ENCODE assay signal across 29 cellular contexts in genomic region chr9:1157836-1158235, GRCh38.
"Had no signal": no experiment of that assay in that cellular context is flagged by ENCODE, and none has a peak within 500 bp of the region (broad histone marks: within the 10 kb centered on the region; RNA-seq: fewer than 3 reads in every experiment).

No MANE protein-coding gene starts in this region.

- ATAC-seq: stimulated activated effector memory CD8-positive, alpha-beta T cell treated with anti-CD3 and anti-CD28 coated beads, Interleukin-12 subunit alpha, Interleukin-12 subunit beta, amount 100 ng/mL, for 72 hours; stimulated activated memory B cell treated with anti-CD40 and anti-IgM and Interleukin-4, amounts not matched to agents 10 μg/mL and 1 μg/mL and 100 μg/mL, for 72 hours; stimulated activated naive B cell treated with anti-CD40 and anti-IgM and Interleukin-4, amounts not matched to agents 10 μg/mL and 1 μg/mL and 100 μg/mL, for 72 hours; stimulated activated naive CD8-positive, alpha-beta T cell treated with anti-CD3 and anti-CD28 coated beads, Interleukin-15, amount 100 ng/mL, for 72 hours; stimulated activated naive CD8-positive, alpha-beta T cell treated with anti-CD3 and anti-CD28 coated beads, Interleukin-15, Interleukin-2, amounts not matched to agents 100 U/mL and 50 U/mL, for 24 hours; upper lobe of right lung had no signal

- DNase-seq: stimulated activated CD4-positive, alpha-beta T cell treated with anti-CD3 and anti-CD28 coated beads, Interleukin-2, amount 100 ng/mL, for 48 hours; stimulated activated CD4-positive, alpha-beta T cell treated with anti-CD3 and anti-CD28 coated beads, Interleukin-4, amount 100 ng/mL, for 1 hour; stimulated activated CD4-positive, alpha-beta T cell treated with anti-CD3 and anti-CD28 coated beads, Interleukin-4, amount 100 ng/mL, for 24 hours; stimulated activated CD4-positive, alpha-beta T cell treated with anti-CD3 and anti-CD28 coated beads, Interleukin-4, amount 100 ng/mL, for 4 hours; stimulated activated CD8-positive, alpha-beta memory T cell treated with anti-CD3 and anti-CD28 coated beads, Interleukin-4, amount 100 ng/mL, for 48 hours; stimulated activated naive B cell treated with anti-CD40 and anti-IgM and Interleukin-4, amounts not matched to agents 10 μg/mL and 1 μg/mL and 100 μg/mL, for 72 hours; stimulated activated naive CD4-positive, alpha-beta T cell; stimulated activated naive CD4-positive, alpha-beta T cell treated with Interleukin-2 at 50 U/mL for 16 hours; stimulated activated naive CD8-positive, alpha-beta T cell treated with anti-CD3 and anti-CD28 coated beads, Interleukin-15, amount 100 ng/mL, for 72 hours; stimulated activated naive CD8-positive, alpha-beta T cell treated with anti-CD3 and anti-CD28 coated beads, Interleukin-15, Interleukin-2, amounts not matched to agents 100 U/mL and 50 U/mL, for 24 hours; stomach; substantia nigra; testis; thyroid gland; tibial artery; transverse colon; trophoblast cell; upper lobe of left lung; upper lobe of right lung; uterus had no signal

- H3K9me3 Mint-ChIP-seq: stimulated activated effector memory CD8-positive, alpha-beta T cell treated with anti-CD3 and anti-CD28 coated beads, Interleukin-12 subunit alpha, Interleukin-12 subunit beta, amount 100 ng/mL, for 72 hours; stimulated activated naive CD8-positive, alpha-beta T cell treated with anti-CD3 and anti-CD28 coated beads, Interleukin-15, amount 100 ng/mL, for 72 hours; stimulated activated naive CD8-positive, alpha-beta T cell treated with anti-CD3 and anti-CD28 coated beads, Interleukin-15, Interleukin-2, amounts not matched to agents 100 ng/mL and 50 ng/mL, for 24 hours had no signal

- H3K27ac ChIP-seq: stomach, suprapubic skin, testis, thoracic aorta, thyroid gland, tibial artery, tibial nerve, transverse colon, upper lobe of left lung, upper lobe of right lung, uterus, vagina had no signal

- H3K36me3 ChIP-seq: stomach, suprapubic skin, thoracic aorta, thyroid gland, tibial artery, tibial nerve, transverse colon, upper lobe of left lung, upper lobe of right lung, uterus, vagina had no signal

- H3K27me3 ChIP-seq: stomach, suprapubic skin, testis, thyroid gland, tibial artery, tibial nerve, transverse colon, upper lobe of left lung, upper lobe of right lung, uterus, vagina had no signal

- H3K4me1 ChIP-seq: stomach, suprapubic skin, testis, thyroid gland, tibial artery, tibial nerve, transverse colon, upper lobe of left lung, upper lobe of right lung, uterus, vagina had no signal

- H3K4me3 ChIP-seq: stomach, suprapubic skin, testis, thoracic aorta, thyroid gland, tibial artery, tibial nerve, transverse colon, upper lobe of left lung, upper lobe of right lung, uterus, vagina had no signal

- H3K4me1 Mint-ChIP-seq: stimulated activated effector memory CD8-positive, alpha-beta T cell treated with anti-CD3 and anti-CD28 coated beads, Interleukin-12 subunit alpha, Interleukin-12 subunit beta, amount 100 ng/mL, for 72 hours; stimulated activated memory B cell treated with anti-CD40 and anti-IgM and Interleukin-4, amounts not matched to agents 10 μg/mL and 1 μg/mL and 100 μg/mL, for 72 hours; stimulated activated naive B cell treated with anti-CD40 and anti-IgM and Interleukin-4, amounts not matched to agents 10 μg/mL and 1 μg/mL and 100 μg/mL, for 72 hours; stimulated activated naive CD8-positive, alpha-beta T cell treated with anti-CD3 and anti-CD28 coated beads, Interleukin-15, amount 100 ng/mL, for 72 hours had no signal

- H3K9me3 ChIP-seq: stomach, suprapubic skin, testis, thoracic aorta, thyroid gland, tibial artery, tibial nerve, transverse colon, upper lobe of left lung, upper lobe of right lung, uterus, vagina had no signal

- H3K36me3 Mint-ChIP-seq: stimulated activated effector memory CD8-positive, alpha-beta T cell treated with anti-CD3 and anti-CD28 coated beads, Interleukin-12 subunit alpha, Interleukin-12 subunit beta, amount 100 ng/mL, for 72 hours; stimulated activated memory B cell treated with anti-CD40 and anti-IgM and Interleukin-4, amounts not matched to agents 10 μg/mL and 1 μg/mL and 100 μg/mL, for 72 hours; stimulated activated naive B cell treated with anti-CD40 and anti-IgM and Interleukin-4, amounts not matched to agents 10 μg/mL and 1 μg/mL and 100 μg/mL, for 72 hours; type B pancreatic cell had no signal

- FAIRE-seq: urothelium cell line had no signal

- H3K27me3 Mint-ChIP-seq: stimulated activated memory B cell treated with anti-CD40 and anti-IgM and Interleukin-4, amounts not matched to agents 10 μg/mL and 1 μg/mL and 100 μg/mL, for 72 hours; stimulated activated naive B cell treated with anti-CD40 and anti-IgM and Interleukin-4, amounts not matched to agents 10 μg/mL and 1 μg/mL and 100 μg/mL, for 72 hours; stimulated activated naive CD8-positive, alpha-beta T cell treated with anti-CD3 and anti-CD28 coated beads, Interleukin-15, amount 100 ng/mL, for 72 hours; type B pancreatic cell had no signal

- H3K4me3 Mint-ChIP-seq: stimulated activated effector memory CD8-positive, alpha-beta T cell treated with anti-CD3 and anti-CD28 coated beads, Interleukin-12 subunit alpha, Interleukin-12 subunit beta, amount 100 ng/mL, for 72 hours; stimulated activated memory B cell treated with anti-CD40 and anti-IgM and Interleukin-4, amounts not matched to agents 10 μg/mL and 1 μg/mL and 100 μg/mL, for 72 hours; stimulated activated naive B cell treated with anti-CD40 and anti-IgM and Interleukin-4, amounts not matched to agents 10 μg/mL and 1 μg/mL and 100 μg/mL, for 72 hours; stimulated activated naive CD8-positive, alpha-beta T cell treated with anti-CD3 and anti-CD28 coated beads, Interleukin-15, amount 100 ng/mL, for 72 hours; stimulated activated naive CD8-positive, alpha-beta T cell treated with anti-CD3 and anti-CD28 coated beads, Interleukin-15, Interleukin-2, amounts not matched to agents 100 ng/mL and 50 ng/mL, for 24 hours; type B pancreatic cell had no signal

- H3K27ac Mint-ChIP-seq: stimulated activated effector memory CD8-positive, alpha-beta T cell treated with anti-CD3 and anti-CD28 coated beads, Interleukin-12 subunit alpha, Interleukin-12 subunit beta, amount 100 ng/mL, for 72 hours; stimulated activated memory B cell treated with anti-CD40 and anti-IgM and Interleukin-4, amounts not matched to agents 10 μg/mL and 1 μg/mL and 100 μg/mL, for 72 hours; stimulated activated naive B cell treated with anti-CD40 and anti-IgM and Interleukin-4, amounts not matched to agents 10 μg/mL and 1 μg/mL and 100 μg/mL, for 72 hours; stimulated activated naive CD8-positive, alpha-beta T cell treated with anti-CD3 and anti-CD28 coated beads, Interleukin-15, amount 100 ng/mL, for 72 hours; stimulated activated naive CD8-positive, alpha-beta T cell treated with anti-CD3 and anti-CD28 coated beads, Interleukin-15, Interleukin-2, amounts not matched to agents 100 ng/mL and 50 ng/mL, for 24 hours; type B pancreatic cell had no signal
